24 cellular contexts compared by ENCODE assay signal in genomic region chr12:107242189-107242588, GRCh38.
DNase-seq lines count a peak whose midpoint lies in the region; ATAC-seq and TF ChIP-seq lines count a peak whose summit lies in the region.
"Had no signal": no experiment of that assay in that cellular context is flagged by ENCODE, and none has a peak within 500 bp of the region (broad histone marks: within the 10 kb centered on the region; RNA-seq: fewer than 3 reads in every experiment).

No MANE protein-coding gene starts in this region.

- TF ChIP-seq CTCF in choroid plexus epithelial cell (conservative IDR thresholded peaks at IDR 0.05; ENCODE audit: low read depth, low read length) = no peak

- H4K8ac ChIP-seq in trophoblast cell (ENCODE audit: low read depth, low read length) = no peak overlapping the region

- no peaks in the 10 kb centered on the region for H3K79me1 ChIP-seq in trophoblast cell (ENCODE audit: low read length)

- no CpG with 5 or more reads among the region's 4 CpGs for WGBS in trophoblast cell (ENCODE audit: extremely low coverage, insufficient coverage, insufficient read length)

- no peaks in the 10 kb centered on the region for H3K79me2 ChIP-seq in trophoblast cell (ENCODE audit: control insufficient read depth, insufficient read depth, low read length, poor library complexity)

- no peaks in the 10 kb centered on the region for H3K36me3 ChIP-seq in trophoblast cell (ENCODE audit: control insufficient read depth in 1 of 2, insufficient read depth in 2 of 2, low read length in 2 of 2)
- H3K36me3 ChIP-seq: BE2C, cardiac muscle cell, right lobe of liver, tibial nerve had no signal

- no peak overlapping the region for H3K14ac ChIP-seq in trophoblast cell (ENCODE audit: low read length)

- ATAC-seq in HG03175 (IDR thresholded peaks at IDR 0.05; ENCODE audit: unreplicated experiment) (no peak), HG03135 (IDR thresholded peaks at IDR 0.05; ENCODE audit: unreplicated experiment) (no peak)
- ATAC-seq: activated CD4-positive, CD25-positive, alpha-beta regulatory T cell treated with anti-CD3 and anti-CD28 coated beads, Interleukin-2, amount 50 U/mL, for 24 hours; activated CD8-positive, alpha-beta T cell treated with anti-CD3 and anti-CD28 coated beads for 36 hours; K562; right lobe of liver; Right ventricle myocardium inferior; stimulated activated naive CD8-positive, alpha-beta T cell treated with anti-CD3 and anti-CD28 coated beads, Interleukin-15, amount 100 ng/mL, for 72 hours had no signal

- no peaks in the 10 kb centered on the region for H3K27me3 ChIP-seq in trophoblast cell (ENCODE audit: insufficient read depth, low read length)
- H3K27me3 ChIP-seq: BE2C, cardiac muscle cell, right lobe of liver, tibial nerve had no signal

- H3K23ac ChIP-seq in trophoblast cell (ENCODE audit: low read length) = no peak overlapping the region

- H4K91ac ChIP-seq in trophoblast cell (ENCODE audit: low read depth, low read length) = no peak overlapping the region

- no peaks in the 10 kb centered on the region for H3K4me1 ChIP-seq in trophoblast cell (ENCODE audit: control insufficient read depth in 1 of 2, insufficient read depth in 2 of 2, low read length in 2 of 2)
- H3K4me1 ChIP-seq: BE2C, right lobe of liver, tibial nerve had no signal

- no peak overlapping the region for H3K18ac ChIP-seq in trophoblast cell (ENCODE audit: low read length)

- no peak overlapping the region for H2BK12ac ChIP-seq in trophoblast cell (ENCODE audit: low read length)

- H3K4me3 ChIP-seq in choroid plexus epithelial cell (ENCODE audit: low read depth, low read length) (no peak overlapping the region), trophoblast cell (ENCODE audit: low read depth, low read length) (no peak overlapping the region)
- H3K4me3 ChIP-seq: cardiac muscle cell, K562, right lobe of liver, tibial nerve had no signal

- H3K4me2 ChIP-seq in trophoblast cell (ENCODE audit: low read length) = no peak overlapping the region

- H3K27ac ChIP-seq in trophoblast cell (ENCODE audit: low read depth, low read length) = no peak overlapping the region
- H3K27ac ChIP-seq: cardiac muscle cell, right lobe of liver, tibial nerve had no signal

- H3K9me3 ChIP-seq in trophoblast cell (ENCODE audit: insufficient read depth, low read depth, low read length) = no peaks in the 10 kb centered on the region
- H3K9me3 ChIP-seq: BE2C, right lobe of liver, tibial nerve had no signal

- no peak overlapping the region for H2AK5ac ChIP-seq in trophoblast cell (ENCODE audit: low read length)

- no peak overlapping the region for H2AFZ ChIP-seq in trophoblast cell (ENCODE audit: insufficient read depth, low read length, poor library complexity)

- no peak overlapping the region for H3K4ac ChIP-seq in trophoblast cell (ENCODE audit: low read depth, low read length)

- no peak overlapping the region for H2BK120ac ChIP-seq in trophoblast cell (ENCODE audit: insufficient read depth, low read length, poor library complexity)

- no peak overlapping the region for H4K12ac ChIP-seq in trophoblast cell (ENCODE audit: low read depth, low read length)

- no peak overlapping the region for H2BK5ac ChIP-seq in trophoblast cell (ENCODE audit: low read depth, low read length, poor library complexity)

- no peak overlapping the region for H3K9ac ChIP-seq in trophoblast cell (ENCODE audit: low read length)

- DNase-seq in NCI-H82 (lab: John Stamatoyannopoulos, UW) (peak; percentile 40), NCI-H82 treated with DMSO at 0.1 percent for 48 hours (lab: John Stamatoyannopoulos, UW; ENCODE audit: unreplicated experiment) (no peak), NCI-H748 (lab: John Stamatoyannopoulos, UW; ENCODE audit: unreplicated experiment) (peak; percentile 57), choroid plexus epithelial cell (ENCODE audit: low read depth) (peak; percentile 50), trophoblast cell (no peak), cerebellar nuclear complex (lab: John Stamatoyannopoulos, UW) (no peak)
- DNase-seq: activated CD8-positive, alpha-beta T cell treated with anti-CD3 and anti-CD28 coated beads for 36 hours; activated gamma-delta T cell treated with Interleukin-2 at 50 U/mL for 16 hours; BE2C; COR-L47; glutamatergic neuron; GOT3; NCI-H187 treated with DMSO at 0.1 percent for 48 hours; NCI-H510A; posterior cingulate gyrus; right lobe of liver; stimulated activated naive CD8-positive, alpha-beta T cell treated with anti-CD3 and anti-CD28 coated beads, Interleukin-15, amount 100 ng/mL, for 72 hours had no signal

Comparison
In these comparisons a context has a peak if more than half of its experiments do, and no peak if none do; other contexts are left out.
1. DNase-seq: peak in NCI-H82 (single experiment), NCI-H748 (single experiment) and choroid plexus epithelial cell (single experiment); none in NCI-H82 treated with DMSO at 0.1 percent for 48 hours (single experiment), trophoblast cell (0 of 2) and cerebellar nuclear complex (0 of 2).